In genomic region chrX:13200398-13200797, GRCh38 we compare ENCODE assay signal across 1 cellular context.
TF ChIP-seq lines count a peak whose summit lies in the region.

No MANE protein-coding gene starts in this region.

TF ChIP-seq in SK-N-SH treated with all-trans-retinoic acid at 6 μM for 48 hours, 23 proteins besides CTCF, POLR2A, EP300 and RAD21 (continued from another document):
- TF ChIP-seq, protein P1, sequence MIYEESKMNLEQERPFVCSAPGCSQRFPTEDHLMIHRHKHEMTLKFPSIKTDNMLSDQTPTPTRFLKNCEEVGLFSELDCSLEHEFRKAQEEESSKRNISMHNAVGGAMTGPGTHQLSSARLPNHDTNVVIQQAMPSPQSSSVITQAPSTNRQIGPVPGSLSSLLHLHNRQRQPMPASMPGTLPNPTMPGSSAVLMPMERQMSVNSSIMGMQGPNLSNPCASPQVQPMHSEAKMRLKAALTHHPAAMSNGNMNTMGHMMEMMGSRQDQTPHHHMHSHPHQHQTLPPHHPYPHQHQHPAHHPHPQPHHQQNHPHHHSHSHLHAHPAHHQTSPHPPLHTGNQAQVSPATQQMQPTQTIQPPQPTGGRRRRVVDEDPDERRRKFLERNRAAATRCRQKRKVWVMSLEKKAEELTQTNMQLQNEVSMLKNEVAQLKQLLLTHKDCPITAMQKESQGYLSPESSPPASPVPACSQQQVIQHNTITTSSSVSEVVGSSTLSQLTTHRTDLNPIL (CRISPR knock-in tag; IDR thresholded peaks at IDR 0.05; ENCODE audit: low read depth) = no peak
- TF ChIP-seq ARNTL (CRISPR knock-in tag; IDR thresholded peaks at IDR 0.05; ENCODE audit: borderline replicate concordance, low read depth) (no peak), ZC3H10 (CRISPR knock-in tag; IDR thresholded peaks at IDR 0.05) (no peak), CSRNP3 (CRISPR knock-in tag; IDR thresholded peaks at IDR 0.05) (no peak), RARB (CRISPR knock-in tag; IDR thresholded peaks at IDR 0.05) (no peak), TCF4 (CRISPR knock-in tag; IDR thresholded peaks at IDR 0.05; ENCODE audit: borderline replicate concordance) (no peak), ESRRG (CRISPR knock-in tag; IDR thresholded peaks at IDR 0.05) (no peak)
